12 cellular contexts compared by ENCODE assay signal in genomic region chr14:103695331-103696026, GRCh38. TPM values are rescaled to one million over a fixed set of nuclear protein-coding genes. Genes with fewer than 3 reads are reported as not detected.
DNase-seq lines count a peak whose midpoint lies in the region; TF ChIP-seq lines count a peak whose summit lies in the region.
"Had no signal": no experiment of that assay in that cellular context is flagged by ENCODE, and none has a peak within 500 bp of the region (broad histone marks: within the 10 kb centered on the region; RNA-seq: fewer than 3 reads in every experiment).

No MANE protein-coding gene starts in this region.

- peak overlapping the region; percentile 77 for H3K27ac ChIP-seq in Karpas-422 (ENCODE audit: low read length)
- H3K27ac ChIP-seq in esophagus muscularis mucosa (replicated peaks in 1 of 4), result peak overlapping the region; percentile 8 to 82 (median 68)

- H3K4me2 ChIP-seq in Karpas-422 (ENCODE audit: low read depth, low read length, poor library complexity, severe bottlenecking) (peak overlapping the region; percentile 10), skeletal muscle satellite cell (ENCODE audit: low read length) (peak overlapping the region; percentile 42)

- H3K79me2 ChIP-seq in Karpas-422 (ENCODE audit: low read length), result peaks cover 19% of the 10 kb centered on the region

- WGBS in esophagus muscularis mucosa, result 45% methylated on average over 12 of the region's 12 CpGs

- TF ChIP-seq EP300 in esophagus muscularis mucosa (IDR thresholded peaks at IDR 0.05), result no peak

- H3K27me3 ChIP-seq in Karpas-422 (ENCODE audit: low read length) (no peaks in the 10 kb centered on the region), esophagus muscularis mucosa (no peaks in the 10 kb centered on the region), skeletal muscle satellite cell (ENCODE audit: control insufficient read depth, insufficient read depth, low read length) (no peaks in the 10 kb centered on the region)

- no peaks in the 10 kb centered on the region for H3K9me3 Mint-ChIP-seq in mesothelial cell of epicardium
- H3K9me3 Mint-ChIP-seq: CD8-positive, alpha-beta memory T cell had no signal

- H3K4me3 ChIP-seq in Karpas-422 (ENCODE audit: low read length) (no peak overlapping the region), esophagus muscularis mucosa (no peak overlapping the region), skeletal muscle satellite cell (ENCODE audit: low read length) (no peak overlapping the region)

- no peaks in the 10 kb centered on the region for H3K9me2 ChIP-seq in Karpas-422 (replicated peaks; ENCODE audit: insufficient read depth, low read length)

- DNase-seq in DMS 273 (lab: John Stamatoyannopoulos, UW; ENCODE audit: unreplicated experiment) (peak; percentile 81), Karpas-422 (peak; percentile 57), esophagus muscularis mucosa (ENCODE audit: extremely low spot score) (no peak), inferior parietal cortex (ENCODE audit: extremely low spot score) (no peak), epidermal melanocyte (ENCODE audit: insufficient read length, low spot score) (no peak), mesothelial cell of epicardium (ENCODE audit: low spot score in 2 of 2, unreplicated experiment in 2 of 2) (no peak)
- DNase-seq: CD8-positive, alpha-beta memory T cell; NCI-H1105 treated with DMSO at 0.1 percent for 48 hours; NCI-H526 treated with DMSO at 0.1 percent for 48 hours; SHP77 treated with DMSO at 0.1 percent for 48 hours had no signal

- H3K4me3 Mint-ChIP-seq in mesothelial cell of epicardium, result no peak overlapping the region
- H3K4me3 Mint-ChIP-seq: activated naive CD8-positive, alpha-beta T cell; CD8-positive, alpha-beta memory T cell had no signal

- H3K36me3 ChIP-seq in Karpas-422 (ENCODE audit: insufficient read depth, low read length) (peaks cover 22% of the 10 kb centered on the region), esophagus muscularis mucosa (peaks cover 23 to 74% (median 66%) of the 10 kb centered on the region in 4 donors), skeletal muscle satellite cell (ENCODE audit: insufficient read depth, low read length) (peaks cover 76% of the 10 kb centered on the region)

- intact Hi-C loops in esophagus muscularis mucosa (cut with DNase I), result no loop called here

- H3K4me1 ChIP-seq in Karpas-422 (ENCODE audit: low read length) (peaks cover 88% of the 10 kb centered on the region), esophagus muscularis mucosa (peaks cover 50 to 58% (median 54%) of the 10 kb centered on the region in 4 donors), skeletal muscle satellite cell (ENCODE audit: control insufficient read depth, insufficient read depth, low read length) (peaks cover 30% of the 10 kb centered on the region)

- peaks cover 3% of the 10 kb centered on the region for H3K36me3 Mint-ChIP-seq in mesothelial cell of epicardium
- H3K36me3 Mint-ChIP-seq: activated naive CD8-positive, alpha-beta T cell had no signal

- H3K9ac ChIP-seq in Karpas-422 (ENCODE audit: low read length), result peak overlapping the region; percentile 8
- no peak overlapping the region for H3K9ac ChIP-seq in skeletal muscle satellite cell (ENCODE audit: low read depth, low read length)

- no peaks in the 10 kb centered on the region for H3K9me3 ChIP-seq in Karpas-422 (ENCODE audit: low read length)
- no peaks in the 10 kb centered on the region for H3K9me3 ChIP-seq in esophagus muscularis mucosa
- H3K9me3 ChIP-seq in skeletal muscle satellite cell (replicated peaks; ENCODE audit: low read length), result no peaks in the 10 kb centered on the region

- no peak for TF ChIP-seq CTCF in esophagus muscularis mucosa (IDR thresholded peaks at IDR 0.05)
- TF ChIP-seq CTCF in mesothelial cell of epicardium (IDR thresholded peaks at IDR 0.05; ENCODE audit: unreplicated experiment), result no peak

- H3K27ac Mint-ChIP-seq in mesothelial cell of epicardium, result no peak overlapping the region

- TF ChIP-seq POLR2A in esophagus muscularis mucosa (IDR thresholded peaks at IDR 0.05; ENCODE audit: low read depth), result no peak

- H3K4me1 Mint-ChIP-seq in mesothelial cell of epicardium, result peaks cover 19% of the 10 kb centered on the region

- peaks cover 13% of the 10 kb centered on the region; the same call in 1 of the 2 replicates for H4K20me1 ChIP-seq in Karpas-422 (ENCODE audit: insufficient read depth, low read depth, low read length)

- no peak overlapping the region for H2AFZ ChIP-seq in Karpas-422 (ENCODE audit: low read length)

- no peaks in the 10 kb centered on the region for H3K27me3 Mint-ChIP-seq in mesothelial cell of epicardium (ENCODE audit: low read depth)
- H3K27me3 Mint-ChIP-seq: activated naive CD8-positive, alpha-beta T cell; CD8-positive, alpha-beta memory T cell had no signal

RNA-seq across cellular contexts. Expression of gene XRCC3, which starts 19.8 kb away (rescaled TPM):
- total RNA-seq in Karpas-422 (2014; rRNA removed; shearing (Covaris generic); ENCODE audit: low replicate concordance), result 36.7 and 70.5 TPM in 2 replicates
- total RNA-seq in esophagus muscularis mucosa (1 to 10 TPM; 1.6 to 5.4 (median 2.1) TPM), mesothelial cell of epicardium (17.0 to 19.7 TPM (median 19.2 TPM) in 3 replicates)
- total RNA-seq in skeletal muscle satellite cell (2012; rRNA removed), result 13.7 and 15.9 TPM in 2 replicates

RNA-seq across cellular contexts. Expression of gene ZFYVE21, which starts 20.1 kb away (rescaled TPM):
- 28.4 and 29.7 TPM in 2 replicates for total RNA-seq in Karpas-422 (2014; rRNA removed; shearing (Covaris generic); ENCODE audit: low replicate concordance)
- total RNA-seq in esophagus muscularis mucosa (100 to 1,000 TPM; 121 to 180 (median 156) TPM), mesothelial cell of epicardium (32.9 to 40.2 TPM (median 37.3 TPM) in 3 replicates)
- total RNA-seq in skeletal muscle satellite cell (2012; rRNA removed), result 33.0 and 34.5 TPM in 2 replicates

Comparison
In these comparisons a context has a peak if more than half of its experiments do, and no peak if none do; other contexts are left out.
1. DNase-seq: peak in DMS 273 (single experiment) and Karpas-422 (single experiment); none in esophagus muscularis mucosa (single experiment), inferior parietal cortex (single experiment), epidermal melanocyte (single experiment) and mesothelial cell of epicardium (0 of 2).